Comparison of ENCODE assay signal across 29 cellular contexts in the genomic region with DNA sequence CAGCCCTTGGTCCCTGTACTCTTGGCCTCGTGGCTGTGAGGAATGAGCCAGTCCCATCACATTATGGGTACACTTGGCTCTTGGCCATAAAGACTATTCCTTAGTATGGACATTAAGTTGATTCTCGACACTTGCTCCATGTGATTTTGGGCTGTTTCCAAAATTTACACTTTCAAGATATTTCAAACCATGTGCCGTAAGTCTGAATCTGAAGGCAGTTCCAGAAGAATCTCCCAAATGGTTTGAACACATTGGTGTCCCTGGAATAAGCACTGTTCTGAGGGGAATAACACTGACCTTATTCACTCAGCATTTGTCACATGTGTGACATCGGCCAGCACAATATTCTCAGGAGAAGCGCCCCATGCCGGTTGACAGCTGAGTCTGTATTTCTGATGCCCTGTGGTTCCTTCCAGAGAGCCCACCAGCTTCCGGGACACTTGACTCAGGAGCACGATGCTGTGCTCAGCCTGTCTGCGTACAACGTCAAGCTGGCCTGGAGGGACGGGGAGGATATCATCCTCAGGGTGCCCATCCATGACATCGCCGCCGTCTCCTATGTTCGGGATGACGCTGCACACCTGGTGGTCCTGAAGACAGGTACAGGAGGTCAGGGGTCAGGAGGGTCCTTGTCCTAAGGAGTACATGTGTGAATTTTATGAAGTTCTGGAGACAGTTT. TPM values are rescaled to one million over a fixed set of nuclear protein-coding genes. Genes with fewer than 3 reads are reported as not detected.
DNase-seq lines count a peak whose midpoint lies in the region; ATAC-seq and TF ChIP-seq lines count a peak whose summit lies in the region.
"Had no signal": no experiment of that assay in that cellular context is flagged by ENCODE, and none has a peak within 500 bp of the region (broad histone marks: within the 10 kb centered on the region; RNA-seq: fewer than 3 reads in every experiment).

No MANE protein-coding gene starts in this region.

- no peaks in the 10 kb centered on the region for H3K9me3 Mint-ChIP-seq in activated CD8-positive, alpha-beta memory T cell treated with anti-CD3 and anti-CD28 coated beads, Interleukin-2, amount 10 ng/mL, durations not matched to agents 7 days and 5 days (ENCODE audit: low read depth)
- H3K9me3 Mint-ChIP-seq in immature natural killer cell: no peaks in the 10 kb centered on the region
- no peaks in the 10 kb centered on the region for H3K9me3 Mint-ChIP-seq in stimulated activated effector memory CD8-positive, alpha-beta T cell treated with anti-CD3 and anti-CD28 coated beads, Interleukin-12 subunit alpha, Interleukin-12 subunit beta, amount 100 ng/mL, for 72 hours
- H3K9me3 Mint-ChIP-seq: activated naive CD4-positive, alpha-beta T cell treated with anti-CD3 and anti-CD28 coated beads for 36 hours; neural crest cell; stimulated activated naive CD8-positive, alpha-beta T cell treated with anti-CD3 and anti-CD28 coated beads, Interleukin-15, amount 100 ng/mL, for 72 hours had no signal

- peaks cover 55% of the 10 kb centered on the region for H3K36me3 Mint-ChIP-seq in activated CD8-positive, alpha-beta memory T cell treated with anti-CD3 and anti-CD28 coated beads, Interleukin-2, amount 10 ng/mL, durations not matched to agents 7 days and 5 days
- peaks cover 4 to 29% (median 17%) of the 10 kb centered on the region in 3 donors for H3K36me3 Mint-ChIP-seq in immature natural killer cell
- H3K36me3 Mint-ChIP-seq in stimulated activated effector memory CD8-positive, alpha-beta T cell treated with anti-CD3 and anti-CD28 coated beads, Interleukin-12 subunit alpha, Interleukin-12 subunit beta, amount 100 ng/mL, for 72 hours: peaks cover 78% of the 10 kb centered on the region

- CTCF ChIA-PET in activated CD8-positive, alpha-beta memory T cell treated with anti-CD3 and anti-CD28 coated beads, Interleukin-2, amount 10 ng/mL, durations not matched to agents 7 days and 5 days (lab: Charles Lee): no interaction called here
- CTCF ChIA-PET in HEK293T (lab: Yijun Ruan, JAX): no interaction called here

- no peak for ATAC-seq in activated CD8-positive, alpha-beta memory T cell treated with anti-CD3 and anti-CD28 coated beads, Interleukin-2, amount 10 ng/mL, durations not matched to agents 7 days and 5 days
- no peak for ATAC-seq in stimulated activated effector memory CD8-positive, alpha-beta T cell treated with anti-CD3 and anti-CD28 coated beads, Interleukin-12 subunit alpha, Interleukin-12 subunit beta, amount 100 ng/mL, for 72 hours
- ATAC-seq in HG02588 (IDR thresholded peaks at IDR 0.05; ENCODE audit: unreplicated experiment): no peak
- ATAC-seq: activated CD8-positive, alpha-beta T cell treated with anti-CD3 and anti-CD28 coated beads, Interleukin-2, amount 10 ng/mL, durations not matched to agents 7 days and 5 days; heart right ventricle; stimulated activated naive CD8-positive, alpha-beta T cell treated with anti-CD3 and anti-CD28 coated beads, Interleukin-15, amount 100 ng/mL, for 72 hours had no signal

- no peaks in the 10 kb centered on the region for H3K27me3 Mint-ChIP-seq in activated CD8-positive, alpha-beta memory T cell treated with anti-CD3 and anti-CD28 coated beads, Interleukin-2, amount 10 ng/mL, durations not matched to agents 7 days and 5 days
- peaks cover 0 to 2% (median 2%) of the 10 kb centered on the region in 3 donors for H3K27me3 Mint-ChIP-seq in immature natural killer cell (ENCODE audit: low read depth in 3 of 3)
- H3K27me3 Mint-ChIP-seq: progenitor cell of endocrine pancreas; stimulated activated naive CD8-positive, alpha-beta T cell treated with anti-CD3 and anti-CD28 coated beads, Interleukin-15, amount 100 ng/mL, for 72 hours had no signal

- no peak overlapping the region for H3K27ac Mint-ChIP-seq in activated CD8-positive, alpha-beta memory T cell treated with anti-CD3 and anti-CD28 coated beads, Interleukin-2, amount 10 ng/mL, durations not matched to agents 7 days and 5 days
- H3K27ac Mint-ChIP-seq in immature natural killer cell: peak overlapping the region in 4 of 6 donors; percentile 56 to 71 (median 61)
- H3K27ac Mint-ChIP-seq in stimulated activated effector memory CD8-positive, alpha-beta T cell treated with anti-CD3 and anti-CD28 coated beads, Interleukin-12 subunit alpha, Interleukin-12 subunit beta, amount 100 ng/mL, for 72 hours: peak overlapping the region; percentile 64
- H3K27ac Mint-ChIP-seq: activated CD8-positive, alpha-beta T cell treated with anti-CD3 and anti-CD28 coated beads, Interleukin-2, amount 10 ng/mL, durations not matched to agents 7 days and 5 days; activated naive CD4-positive, alpha-beta T cell treated with anti-CD3 and anti-CD28 coated beads for 36 hours; progenitor cell of endocrine pancreas had no signal

- POLR2A ChIA-PET in HEK293T (lab: Yijun Ruan, JAX): no interaction called here

- H3K4me1 Mint-ChIP-seq in activated CD8-positive, alpha-beta memory T cell treated with anti-CD3 and anti-CD28 coated beads, Interleukin-2, amount 10 ng/mL, durations not matched to agents 7 days and 5 days: peaks cover 28% of the 10 kb centered on the region
- H3K4me1 Mint-ChIP-seq in immature natural killer cell: peaks cover 78 to 89% of the 10 kb centered on the region in 2 donors
- H3K4me1 Mint-ChIP-seq in stimulated activated effector memory CD8-positive, alpha-beta T cell treated with anti-CD3 and anti-CD28 coated beads, Interleukin-12 subunit alpha, Interleukin-12 subunit beta, amount 100 ng/mL, for 72 hours: peaks cover 77% of the 10 kb centered on the region
- H3K4me1 Mint-ChIP-seq: neural crest cell had no signal

- H3K4me3 Mint-ChIP-seq in activated CD8-positive, alpha-beta memory T cell treated with anti-CD3 and anti-CD28 coated beads, Interleukin-2, amount 10 ng/mL, durations not matched to agents 7 days and 5 days: no peak overlapping the region
- H3K4me3 Mint-ChIP-seq in immature natural killer cell: no peak overlapping the region
- no peak overlapping the region for H3K4me3 Mint-ChIP-seq in stimulated activated effector memory CD8-positive, alpha-beta T cell treated with anti-CD3 and anti-CD28 coated beads, Interleukin-12 subunit alpha, Interleukin-12 subunit beta, amount 100 ng/mL, for 72 hours
- H3K4me3 Mint-ChIP-seq: activated CD8-positive, alpha-beta T cell treated with anti-CD3 and anti-CD28 coated beads, Interleukin-2, amount 10 ng/mL, durations not matched to agents 7 days and 5 days; activated naive CD4-positive, alpha-beta T cell treated with anti-CD3 and anti-CD28 coated beads for 36 hours; neural crest cell; stimulated activated naive CD8-positive, alpha-beta T cell treated with anti-CD3 and anti-CD28 coated beads, Interleukin-15, amount 100 ng/mL, for 72 hours had no signal

- DNase-seq in activated CD8-positive, alpha-beta memory T cell treated with anti-CD3 and anti-CD28 coated beads for 24 hours: peak; percentile 45
- no peak for DNase-seq in activated CD8-positive, alpha-beta memory T cell treated with anti-CD3 and anti-CD28 coated beads, Interleukin-2, amount 10 ng/mL, durations not matched to agents 7 days and 5 days
- peak; percentile 1 for DNase-seq in HEK293T (ENCODE audit: extremely low spot score)
- no peak for DNase-seq in immature natural killer cell
- DNase-seq in stimulated activated effector memory CD8-positive, alpha-beta T cell treated with anti-CD3 and anti-CD28 coated beads, Interleukin-12 subunit alpha, Interleukin-12 subunit beta, amount 100 ng/mL, for 72 hours (ENCODE audit: low spot score in 2 of 2): no peak
- no peak for DNase-seq in NCI-H2081 (lab: John Stamatoyannopoulos, UW)
- DNase-seq in activated naive CD4-positive, alpha-beta T cell treated with anti-CD3 and anti-CD28 coated beads, Interleukin-2, amount 50 U/mL, for 16 hours: no peak
- DNase-seq: activated CD8-positive, alpha-beta T cell treated with anti-CD3 and anti-CD28 coated beads, Interleukin-2, amount 10 ng/mL, durations not matched to agents 7 days and 5 days; activated naive CD4-positive, alpha-beta T cell treated with anti-CD3 and anti-CD28 coated beads for 36 hours; Caco-2; colonic mucosa; DMS79 treated with DMSO at 0.1 percent for 48 hours; esophagus squamous epithelium; foreskin melanocyte; GF-D8; heart right ventricle; IMR-90; NCI-H1092 treated with DMSO at 0.1 percent for 48 hours; NCI-H1930; NCI-H226; NCI-H69; SIG-M5; sigmoid colon; stimulated activated CD4-positive, alpha-beta T cell treated with anti-CD3 and anti-CD28 coated beads, Interleukin-15, amount 100 ng/mL, for 24 hours; stimulated activated naive CD8-positive, alpha-beta T cell treated with anti-CD3 and anti-CD28 coated beads, Interleukin-15, amount 100 ng/mL, for 72 hours; T1000 had no signal

TF ChIP-seq in HEK293T, 16 proteins besides CTCF, POLR2A, EP300 and RAD21 (continues in another document):
- no peak for TF ChIP-seq FOXM1 (IDR thresholded peaks at IDR 0.05; ENCODE audit: borderline replicate concordance)
- no peak for TF ChIP-seq L3MBTL2 (conservative IDR thresholded peaks at IDR 0.05)
- TF ChIP-seq ELF4 (IDR thresholded peaks at IDR 0.05): no peak
- no peak for TF ChIP-seq ZNF384 (IDR thresholded peaks at IDR 0.05)
- TF ChIP-seq BHLHE40 (IDR thresholded peaks at IDR 0.05; ENCODE audit: borderline replicate concordance): no peak
- no peak for TF ChIP-seq LEF1 (IDR thresholded peaks at IDR 0.05; ENCODE audit: borderline replicate concordance)
- no peak for TF ChIP-seq NFRKB (IDR thresholded peaks at IDR 0.05)
- no peak for TF ChIP-seq CTBP1 (IDR thresholded peaks at IDR 0.05; ENCODE audit: borderline replicate concordance)
- no peak for TF ChIP-seq TARDBP (IDR thresholded peaks at IDR 0.05)
- no peak for TF ChIP-seq SP1 (IDR thresholded peaks at IDR 0.05)
- TF ChIP-seq FOXA1 (IDR thresholded peaks at IDR 0.05): no peak
- TF ChIP-seq HDGF (IDR thresholded peaks at IDR 0.05; ENCODE audit: borderline replicate concordance): no peak
- no peak for TF ChIP-seq SUZ12 (IDR thresholded peaks at IDR 0.05)
- TF ChIP-seq ARNT (IDR thresholded peaks at IDR 0.05): no peak
- TF ChIP-seq, protein P1, sequence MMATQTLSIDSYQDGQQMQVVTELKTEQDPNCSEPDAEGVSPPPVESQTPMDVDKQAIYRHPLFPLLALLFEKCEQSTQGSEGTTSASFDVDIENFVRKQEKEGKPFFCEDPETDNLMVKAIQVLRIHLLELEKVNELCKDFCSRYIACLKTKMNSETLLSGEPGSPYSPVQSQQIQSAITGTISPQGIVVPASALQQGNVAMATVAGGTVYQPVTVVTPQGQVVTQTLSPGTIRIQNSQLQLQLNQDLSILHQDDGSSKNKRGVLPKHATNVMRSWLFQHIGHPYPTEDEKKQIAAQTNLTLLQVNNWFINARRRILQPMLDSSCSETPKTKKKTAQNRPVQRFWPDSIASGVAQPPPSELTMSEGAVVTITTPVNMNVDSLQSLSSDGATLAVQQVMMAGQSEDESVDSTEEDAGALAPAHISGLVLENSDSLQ (IDR thresholded peaks at IDR 0.05): no peak

RNA-seq across cellular contexts. Expression of a gene that starts 24.6 kb away (rescaled TPM):
- total RNA-seq in activated CD8-positive, alpha-beta memory T cell treated with anti-CD3 and anti-CD28 coated beads, Interleukin-2, amount 10 ng/mL, durations not matched to agents 7 days and 5 days: under 1 TPM; 0.09 to 0.35 TPM
- polyA plus RNA-seq in immature natural killer cell: under 1 TPM in 2 of 3 donors, not detected in 1; 0.26 to 0.65 TPM

RNA-seq across cellular contexts. Expression of a gene that starts 47.3 kb away (rescaled TPM):
- total RNA-seq in activated CD8-positive, alpha-beta memory T cell treated with anti-CD3 and anti-CD28 coated beads, Interleukin-2, amount 10 ng/mL, durations not matched to agents 7 days and 5 days: 100 to 1,000 TPM; 121 to 152 TPM
- 10 to 100 TPM; 39.5 to 56.9 (median 52.2) TPM for polyA plus RNA-seq in immature natural killer cell

Comparison
In these comparisons a context has a peak if more than half of its experiments do, and no peak if none do; other contexts are left out.
1. DNase-seq: peak in activated CD8-positive, alpha-beta memory T cell treated with anti-CD3 and anti-CD28 coated beads for 24 hours (single experiment) and HEK293T (single experiment); none in activated CD8-positive, alpha-beta memory T cell treated with anti-CD3 and anti-CD28 coated beads, Interleukin-2, amount 10 ng/mL, durations not matched to agents 7 days and 5 days (single experiment), immature natural killer cell (0 of 3), stimulated activated effector memory CD8-positive, alpha-beta T cell treated with anti-CD3 and anti-CD28 coated beads, Interleukin-12 subunit alpha, Interleukin-12 subunit beta, amount 100 ng/mL, for 72 hours (0 of 2), NCI-H2081 (0 of 2) and activated naive CD4-positive, alpha-beta T cell treated with anti-CD3 and anti-CD28 coated beads, Interleukin-2, amount 50 U/mL, for 16 hours (single experiment).